8 cellular contexts compared by ENCODE assay signal in the genomic region with DNA sequence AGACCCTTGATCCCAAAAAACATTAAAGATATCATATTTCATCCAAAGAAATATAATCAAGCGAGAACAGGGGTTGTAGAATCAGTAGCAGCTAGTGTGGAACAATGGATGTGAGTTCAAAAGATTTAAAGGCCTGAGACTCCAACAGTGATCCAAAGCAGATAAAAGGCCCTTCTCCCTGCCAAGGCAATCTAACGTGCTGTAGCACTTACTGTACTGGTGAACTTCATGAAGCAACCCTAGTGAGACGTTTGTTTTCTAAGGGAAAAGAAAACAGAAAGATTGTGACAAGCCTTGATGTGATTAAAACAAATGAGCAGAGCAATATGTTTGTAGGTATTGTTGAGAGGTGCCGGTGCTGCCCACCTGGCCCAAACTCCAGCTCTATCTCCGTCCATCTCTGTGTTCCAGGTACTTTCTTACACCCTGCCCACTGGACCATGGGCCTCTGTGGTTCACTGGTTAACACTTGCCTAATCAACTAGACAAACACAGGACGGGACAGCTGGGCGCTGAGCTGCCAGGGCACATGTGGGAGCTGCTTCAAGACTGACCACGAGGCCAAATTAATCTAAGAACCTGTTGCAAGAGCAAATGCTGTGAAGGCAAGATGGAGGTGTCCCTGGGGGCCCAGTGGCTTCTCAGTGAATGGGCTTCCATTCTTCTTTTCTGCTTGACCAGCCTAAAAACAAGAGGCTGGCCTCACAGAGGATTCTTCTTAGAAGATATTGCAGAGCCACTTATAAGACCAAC.
A peak's percentile ranks its signal among the peaks of the same experiment; 100 is the strongest.
DNase-seq lines count a peak whose midpoint lies in the region; ATAC-seq, FAIRE-seq and TF ChIP-seq lines count a peak whose summit lies in the region.

No MANE protein-coding gene starts in this region.

- H3K4me3 Mint-ChIP-seq in activated naive CD4-positive, alpha-beta T cell treated with anti-CD3 and anti-CD28 coated beads for 36 hours, result peak overlapping the region; percentile 52
- H3K4me3 Mint-ChIP-seq in activated CD8-positive, alpha-beta T cell treated with anti-CD3 and anti-CD28 coated beads for 36 hours, result peak overlapping the region; percentile 48

- POLR2A ChIA-PET in activated CD8-positive, alpha-beta T cell treated with anti-CD3 and anti-CD28 coated beads for 36 hours (lab: Charles Lee), result interaction anchor here (1.1 to 1.6 kb wide), 4 partner anchors 8 to 70 kb away, joined by 3 to 4 read pairs (median 3); no protein-coding TSS in a partner anchor

- peaks cover 27% of the 10 kb centered on the region for H3K4me1 Mint-ChIP-seq in activated naive CD4-positive, alpha-beta T cell treated with anti-CD3 and anti-CD28 coated beads for 36 hours (ENCODE audit: low read depth)
- H3K4me1 Mint-ChIP-seq in activated CD8-positive, alpha-beta T cell treated with anti-CD3 and anti-CD28 coated beads for 36 hours (ENCODE audit: low read depth), result peaks cover 28% of the 10 kb centered on the region

- no peaks in the 10 kb centered on the region for H3K27me3 ChIP-seq in thoracic aorta (replicated peaks; ENCODE audit: insufficient read depth)

- no peak for FAIRE-seq in kidney (lab: Jason Lieb, UNC)

- CTCF ChIA-PET in activated naive CD4-positive, alpha-beta T cell treated with anti-CD3 and anti-CD28 coated beads for 36 hours (lab: Charles Lee), result interaction anchor here (1.0 kb wide), 1 partner anchor 449 kb away, joined by 3 read pairs; no protein-coding TSS in a partner anchor
- CTCF ChIA-PET in activated CD8-positive, alpha-beta T cell treated with anti-CD3 and anti-CD28 coated beads for 36 hours (lab: Charles Lee), result interaction anchor here (1.1 kb wide), 1 partner anchor 77 kb away, joined by 3 read pairs; no protein-coding TSS in a partner anchor

- H3K4me3 ChIP-seq in kidney (ENCODE audit: low read length in 2 of 2) (no peak overlapping the region), thoracic aorta (no peak overlapping the region)

- no peak for DNase-seq in activated naive CD4-positive, alpha-beta T cell treated with anti-CD3 and anti-CD28 coated beads for 36 hours
- DNase-seq in activated naive CD4-positive, alpha-beta T cell (lab: John Stamatoyannopoulos, UW), result no peak
- no peak for DNase-seq in activated CD8-positive, alpha-beta T cell treated with anti-CD3 and anti-CD28 coated beads for 36 hours
- DNase-seq in kidney, result peak; percentile 68
- DNase-seq in thoracic aorta (ENCODE audit: low spot score), result no peak

- no peaks in the 10 kb centered on the region for H3K36me3 Mint-ChIP-seq in activated naive CD4-positive, alpha-beta T cell treated with anti-CD3 and anti-CD28 coated beads for 36 hours (ENCODE audit: low read depth)
- no peaks in the 10 kb centered on the region for H3K36me3 Mint-ChIP-seq in activated CD8-positive, alpha-beta T cell treated with anti-CD3 and anti-CD28 coated beads for 36 hours (ENCODE audit: low read depth)

- no peaks in the 10 kb centered on the region for H3K9me3 Mint-ChIP-seq in activated naive CD4-positive, alpha-beta T cell treated with anti-CD3 and anti-CD28 coated beads for 36 hours
- H3K9me3 Mint-ChIP-seq in activated CD8-positive, alpha-beta T cell treated with anti-CD3 and anti-CD28 coated beads for 36 hours, result no peaks in the 10 kb centered on the region

- intact Hi-C loops in activated naive CD4-positive, alpha-beta T cell treated with anti-CD3 and anti-CD28 coated beads for 36 hours (cut with micrococcal nuclease), result loop anchor here (10.0 kb wide), 1 partner anchor 1111 kb away; the partner anchor contains the start of gene SREK1
- intact Hi-C loops in activated CD8-positive, alpha-beta T cell treated with anti-CD3 and anti-CD28 coated beads for 36 hours (cut with micrococcal nuclease), result no loop called here
- intact Hi-C loops in kidney (cut with DNase I), result no loop called here

- no peak for TF ChIP-seq CTCF in activated CD8-positive, alpha-beta T cell treated with anti-CD3 and anti-CD28 coated beads for 36 hours (IDR thresholded peaks at IDR 0.05)
- TF ChIP-seq CTCF in kidney (IDR thresholded peaks at IDR 0.05; ENCODE audit: borderline replicate concordance, extremely low read depth, insufficient read depth), result no peak
- TF ChIP-seq CTCF in thoracic aorta (IDR thresholded peaks at IDR 0.05), result no peak

- no peak overlapping the region for H3K27ac ChIP-seq in kidney (ENCODE audit: low read depth in 2 of 2, low read length in 2 of 2)
- peak overlapping the region; percentile 95 to 98 for H3K27ac ChIP-seq in thoracic aorta

- H3K27me3 Mint-ChIP-seq in activated naive CD4-positive, alpha-beta T cell treated with anti-CD3 and anti-CD28 coated beads for 36 hours (ENCODE audit: low read depth), result no peaks in the 10 kb centered on the region
- H3K27me3 Mint-ChIP-seq in activated CD8-positive, alpha-beta T cell treated with anti-CD3 and anti-CD28 coated beads for 36 hours, result no peaks in the 10 kb centered on the region

- no peak for ATAC-seq in activated CD8-positive, alpha-beta T cell treated with anti-CD3 and anti-CD28 coated beads for 36 hours
- ATAC-seq in thoracic aorta (ENCODE audit: insufficient number of reproducible peaks, low FRiP score, low read depth) (no peak), GM18861 (IDR thresholded peaks at IDR 0.05; ENCODE audit: unreplicated experiment) (no peak), GM19463 (IDR thresholded peaks at IDR 0.05; ENCODE audit: unreplicated experiment) (no peak), HG03045 (IDR thresholded peaks at IDR 0.05; ENCODE audit: unreplicated experiment) (no peak)

- H3K9ac ChIP-seq in kidney (ENCODE audit: low read length in 2 of 2), result no peak overlapping the region

- H3K9me3 ChIP-seq in kidney (ENCODE audit: control insufficient read depth in 1 of 2, low read length in 2 of 2) (no peaks in the 10 kb centered on the region), thoracic aorta (no peaks in the 10 kb centered on the region)

- peak overlapping the region; percentile 57 for H3K27ac Mint-ChIP-seq in activated naive CD4-positive, alpha-beta T cell treated with anti-CD3 and anti-CD28 coated beads for 36 hours
- peak overlapping the region; percentile 80 for H3K27ac Mint-ChIP-seq in activated CD8-positive, alpha-beta T cell treated with anti-CD3 and anti-CD28 coated beads for 36 hours

- H3K4me1 ChIP-seq in kidney (ENCODE audit: control insufficient read depth in 1 of 2, insufficient read depth in 1 of 2, low read depth in 1 of 2, low read length in 2 of 2), result peaks cover 2 to 9% of the 10 kb centered on the region in 2 donors
- peaks cover 23 to 38% of the 10 kb centered on the region in 2 donors for H3K4me1 ChIP-seq in thoracic aorta (ENCODE audit: control insufficient read depth in 1 of 2, low read depth in 2 of 2)

- H3K36me3 ChIP-seq in kidney (ENCODE audit: control insufficient read depth in 1 of 2, insufficient read depth in 2 of 2, low read length in 2 of 2) (no peaks in the 10 kb centered on the region), thoracic aorta (no peaks in the 10 kb centered on the region)

Comparison
In these comparisons a context has a peak if more than half of its experiments do, and no peak if none do; other contexts are left out.
1. H3K27ac ChIP-seq: peak in thoracic aorta (2 of 2); none in kidney (0 of 2).